33 cellular contexts compared by ENCODE assay signal in the genomic region with DNA sequence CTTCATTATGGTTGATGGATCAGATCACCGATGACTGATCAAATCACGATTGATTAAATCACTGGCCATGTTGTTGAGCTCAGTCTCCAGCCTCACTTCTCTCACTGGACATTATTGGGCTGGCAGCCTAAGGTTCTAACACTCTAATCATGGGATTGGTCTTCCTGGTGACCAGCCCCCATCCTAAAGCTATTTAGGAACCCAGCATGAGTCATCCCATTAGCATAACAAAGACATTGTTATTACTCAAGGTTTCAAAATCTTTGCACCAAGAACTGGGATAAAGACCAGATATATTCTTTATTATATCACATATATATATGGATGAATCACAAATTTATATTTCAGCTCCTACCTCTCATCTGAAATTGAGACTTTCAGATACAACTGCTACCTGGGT.
"Had no signal": no experiment of that assay in that cellular context is flagged by ENCODE, and none has a peak within 500 bp of the region (broad histone marks: within the 10 kb centered on the region; RNA-seq: fewer than 3 reads in every experiment).

No MANE protein-coding gene starts in this region.

- H3K9me3 ChIP-seq: body of pancreas had no signal

- H3K4me2 ChIP-seq: KMS-11 had no signal

- H3K4me1 ChIP-seq: breast epithelium, SJCRH30 had no signal

- H3K27me3 ChIP-seq: body of pancreas, breast epithelium, SJCRH30 had no signal

- DNase-seq: activated CD4-positive, alpha-beta T cell treated with anti-CD3 and anti-CD28 coated beads for 1 hour; activated CD4-positive, alpha-beta T cell treated with anti-CD3 and anti-CD28 coated beads, Interleukin-2, amount 10 ng/mL, durations not matched to agents 24 days and 14 days; activated CD4-positive, alpha-beta T cell treated with anti-CD3 and anti-CD28 coated beads, Interleukin-2, amount 50 U/mL, for 4 hours; activated CD4-positive, CD25-positive, alpha-beta regulatory T cell; activated CD8-positive, alpha-beta T cell treated with anti-CD3 and anti-CD28 coated beads for 36 hours; activated effector memory CD4-positive, alpha-beta T cell treated with Interleukin-2 at 50 U/mL for 16 hours; activated naive CD4-positive, alpha-beta T cell treated with anti-CD3 and anti-CD28 coated beads, Interleukin-2, amount 10 ng/mL, durations not matched to agents 7 days and 5 days; activated naive CD8-positive, alpha-beta T cell treated with anti-CD3 and anti-CD28 coated beads, Interleukin-2, amount 50 U/mL, for 24 hours; activated T-cell treated with anti-CD3 and anti-CD28 coated beads, Interleukin-2, amount 50 U/mL, for 4 hours; anterior cingulate cortex; body of pancreas; caudate nucleus; cerebellar nuclear complex; MM.1S; NCI-H1092 treated with DMSO at 0.1 percent for 48 hours; NCI-H1417; NCI-H146; NCI-H187; NCI-H2029 treated with DMSO at 0.1 percent for 48 hours; NCI-H2107; NCI-H2171; NCI-H2227 treated with DMSO at 0.1 percent for 48 hours; NCI-H446; NCI-H524; NCI-H69; SHP77; SJCRH30; T1000; WERI-Rb-1 had no signal

- H3K9ac ChIP-seq: KMS-11 had no signal

- H3K4me3 ChIP-seq: body of pancreas, breast epithelium, SJCRH30, SK-N-MC had no signal

- H3K27ac ChIP-seq: body of pancreas, breast epithelium, KMS-11, SJCRH30, SK-N-MC, WERI-Rb-1 had no signal

- ATAC-seq: activated CD8-positive, alpha-beta T cell treated with anti-CD3 and anti-CD28 coated beads for 36 hours; activated naive CD8-positive, alpha-beta T cell treated with anti-CD3 and anti-CD28 coated beads, Interleukin-2, amount 50 U/mL, for 24 hours; activated T-cell treated with anti-CD3 and anti-CD28 coated beads, Interleukin-2, amount 50 U/mL, for 4 hours; body of pancreas; Panc1 had no signal

- H3K36me3 ChIP-seq: breast epithelium, SJCRH30, WERI-Rb-1 had no signal
